In the genomic region with DNA sequence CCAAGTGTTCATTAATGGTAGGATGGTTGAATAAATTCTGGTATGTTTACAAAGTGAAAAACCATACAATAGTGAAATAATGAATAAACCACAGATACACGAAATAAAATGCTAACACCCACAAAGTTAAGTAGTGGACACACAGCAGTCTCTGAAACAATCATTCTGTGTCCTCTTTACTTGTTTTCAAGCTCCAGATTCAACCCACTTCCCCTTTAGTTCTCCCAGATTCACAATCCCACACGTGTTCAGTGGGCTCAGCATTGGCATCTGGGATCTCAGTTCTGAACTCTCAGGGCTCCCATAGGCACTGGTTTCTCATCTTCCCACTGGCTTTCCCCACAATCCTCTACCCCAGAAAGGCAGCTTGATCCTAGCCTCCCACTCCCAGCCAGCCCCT, we compare ENCODE assay signal across 33 cellular contexts.
"Had no signal": no experiment of that assay in that cellular context is flagged by ENCODE, and none has a peak within 500 bp of the region (broad histone marks: within the 10 kb centered on the region; RNA-seq: fewer than 3 reads in every experiment).

No MANE protein-coding gene starts in this region.

- H3K4me3 Mint-ChIP-seq: activated naive CD4-positive, alpha-beta T cell treated with anti-CD3 and anti-CD28 coated beads for 36 hours; activated naive CD8-positive, alpha-beta T cell treated with anti-CD3 and anti-CD28 coated beads, Interleukin-2, amount 10 ng/mL, durations not matched to agents 7 days and 5 days; immature natural killer cell; mesothelial cell of epicardium; naive B cell; stimulated activated naive B cell treated with anti-CD40 and anti-IgM and Interleukin-4, amounts not matched to agents 10 μg/mL and 1 μg/mL and 100 μg/mL, for 72 hours; T-helper 2 cell treated with Interferon-gamma antibody and Interleukin-4, amounts not matched to agents 5 μg/mL and 100 μg/mL, for 36 hours had no signal

- H3K27ac Mint-ChIP-seq: activated naive CD4-positive, alpha-beta T cell treated with anti-CD3 and anti-CD28 coated beads for 36 hours; activated naive CD8-positive, alpha-beta T cell treated with anti-CD3 and anti-CD28 coated beads, Interleukin-2, amount 10 ng/mL, durations not matched to agents 7 days and 5 days; mesothelial cell of epicardium; stimulated activated naive B cell treated with anti-CD40 and anti-IgM and Interleukin-4, amounts not matched to agents 10 μg/mL and 1 μg/mL and 100 μg/mL, for 72 hours; T-helper 2 cell treated with Interferon-gamma antibody and Interleukin-4, amounts not matched to agents 5 μg/mL and 100 μg/mL, for 36 hours had no signal

- H3K27ac ChIP-seq: brain microvascular endothelial cell, esophagus muscularis mucosa, foreskin keratinocyte, heart left ventricle, pancreas, prostate gland, sigmoid colon, stomach, tibial artery, upper lobe of right lung had no signal

- H3K27me3 ChIP-seq: brain microvascular endothelial cell, esophagus muscularis mucosa, foreskin keratinocyte, heart left ventricle, pancreas, sigmoid colon, stomach, tibial artery, upper lobe of right lung had no signal

- H3K4me1 ChIP-seq: esophagus muscularis mucosa, foreskin keratinocyte, heart left ventricle, pancreas, prostate gland, stomach, upper lobe of right lung had no signal

- DNase-seq: activated CD4-positive, alpha-beta T cell treated with anti-CD3 and anti-CD28 coated beads for 4 hours; activated CD4-positive, alpha-beta T cell treated with anti-CD3 and anti-CD28 coated beads, Interleukin-2, amount 50 U/mL, for 4 hours; activated effector memory CD4-positive, alpha-beta T cell treated with anti-CD3 and anti-CD28 coated beads, Interleukin-2, amount 50 U/mL, for 16 hours; activated naive CD4-positive, alpha-beta T cell treated with anti-CD3 and anti-CD28 coated beads for 36 hours; activated naive CD8-positive, alpha-beta T cell treated with anti-CD3 and anti-CD28 coated beads, Interleukin-2, amount 10 ng/mL, durations not matched to agents 7 days and 5 days; activated T-cell treated with anti-CD3 and anti-CD28 coated beads for 4 hours; amniotic stem cell; brain microvascular endothelial cell; central memory CD4-positive, alpha-beta T cell; effector CD4-positive, alpha-beta T cell; foreskin keratinocyte; heart left ventricle; hypothalamus; immature natural killer cell; kidney; left colon; mammary epithelial cell; naive B cell; pancreas; retina; sigmoid colon; small intestine; stimulated activated CD4-positive, alpha-beta T cell treated with anti-CD3 and anti-CD28 coated beads, Interleukin-1b, Interleukin-23, amount 100 ng/mL, for 48 hours; stimulated activated CD4-positive, alpha-beta T cell treated with anti-CD3 and anti-CD28 coated beads, Interleukin-4, amount 100 ng/mL, for 4 hours; stimulated activated CD8-positive, alpha-beta memory T cell treated with anti-CD3 and anti-CD28 coated beads, Interleukin-4, amount 100 ng/mL, for 48 hours; stimulated activated naive B cell treated with anti-CD40 and anti-IgM and Interleukin-4, amounts not matched to agents 10 μg/mL and 1 μg/mL and 100 μg/mL, for 72 hours; stomach; tibial artery; upper lobe of right lung had no signal

- H3K9me3 Mint-ChIP-seq: stimulated activated naive B cell treated with anti-CD40 and anti-IgM and Interleukin-4, amounts not matched to agents 10 μg/mL and 1 μg/mL and 100 μg/mL, for 72 hours; T-helper 2 cell treated with Interferon-gamma antibody and Interleukin-4, amounts not matched to agents 5 μg/mL and 100 μg/mL, for 36 hours had no signal

- H3K36me3 ChIP-seq: brain microvascular endothelial cell, pancreas, prostate gland, upper lobe of right lung had no signal

- H3K4me3 ChIP-seq: esophagus muscularis mucosa, heart left ventricle, pancreas, prostate gland, sigmoid colon, stomach, tibial artery, upper lobe of right lung had no signal

- ATAC-seq: foreskin keratinocyte; heart left ventricle; left colon; pancreas; stimulated activated naive B cell treated with anti-CD40 and anti-IgM and Interleukin-4, amounts not matched to agents 10 μg/mL and 1 μg/mL and 100 μg/mL, for 72 hours; upper lobe of right lung had no signal

- H3K9me3 ChIP-seq: esophagus muscularis mucosa, pancreas, prostate gland, sigmoid colon, stomach, tibial artery, upper lobe of right lung had no signal

- H3K27me3 Mint-ChIP-seq: activated naive CD8-positive, alpha-beta T cell treated with anti-CD3 and anti-CD28 coated beads, Interleukin-2, amount 10 ng/mL, durations not matched to agents 7 days and 5 days; naive B cell; stimulated activated naive B cell treated with anti-CD40 and anti-IgM and Interleukin-4, amounts not matched to agents 10 μg/mL and 1 μg/mL and 100 μg/mL, for 72 hours had no signal
